ENCODE assay signal across 8 cellular contexts in the genomic region with DNA sequence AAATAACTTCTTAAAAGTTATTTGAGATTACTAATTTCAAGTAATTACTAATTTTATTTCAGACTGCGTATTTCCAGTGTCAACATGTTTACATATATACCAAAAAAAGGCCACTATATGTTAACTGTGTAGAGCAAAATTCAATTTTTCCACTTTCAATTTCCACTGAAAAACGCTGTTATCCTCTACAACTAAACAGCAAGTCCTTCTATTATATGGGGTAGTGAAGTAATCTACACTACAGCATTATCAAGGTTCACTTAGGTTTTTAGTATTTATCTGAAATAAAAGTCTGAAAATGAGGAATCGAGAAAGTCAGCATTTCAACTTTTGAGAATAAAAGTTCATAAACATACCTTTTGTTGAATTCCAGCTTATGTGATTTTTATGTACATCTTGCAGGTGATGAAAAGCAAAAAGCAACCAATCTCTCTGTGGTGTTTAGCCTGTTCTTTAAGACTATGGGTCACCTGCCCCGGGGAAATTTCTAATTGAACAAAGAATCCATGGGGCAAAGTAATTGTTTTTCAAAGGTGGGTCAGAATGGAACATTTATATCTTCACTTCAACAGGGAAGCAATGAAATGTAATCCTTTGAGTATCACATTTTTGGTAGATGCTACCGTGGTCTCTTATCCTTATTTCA. TPM values are rescaled to one million over a fixed set of nuclear protein-coding genes. Genes with fewer than 3 reads are reported as not detected.
A peak's percentile ranks its signal among the peaks of the same experiment; 100 is the strongest.
DNase-seq lines count a peak whose midpoint lies in the region; ATAC-seq and TF ChIP-seq lines count a peak whose summit lies in the region.

No MANE protein-coding gene starts in this region.

- H3K27me3 ChIP-seq in DND-41 (ENCODE audit: insufficient read depth, low read length, poor library complexity) (no peaks in the 10 kb centered on the region), endocrine pancreas (ENCODE audit: control insufficient read depth, insufficient read depth, low read length) (no peaks in the 10 kb centered on the region)

- no peak for DNase-seq in DND-41
- DNase-seq in NCI-H748 (lab: John Stamatoyannopoulos, UW; ENCODE audit: unreplicated experiment) = peak; percentile 12
- DNase-seq in osteocyte (ENCODE audit: extremely low spot score, unreplicated experiment) = no peak
- DNase-seq in NK-92 treated with Interleukin-12 subunit alpha and Interleukin-12 subunit beta, amount 100 ng/mL, for 24 hours (lab: John Stamatoyannopoulos, UW) = no peak
- DNase-seq in NCI-H226 = no peak
- no peak for DNase-seq in UCSD-AML1 (lab: John Stamatoyannopoulos, UW; ENCODE audit: unreplicated experiment)

- H3K36me3 ChIP-seq in DND-41 (ENCODE audit: insufficient read depth, low read length) = peaks cover 70% of the 10 kb centered on the region
- H3K36me3 ChIP-seq in endocrine pancreas (ENCODE audit: control insufficient read depth, insufficient read depth, low read length) = peaks cover 7% of the 10 kb centered on the region

- peaks cover 47% of the 10 kb centered on the region for H3K36me3 Mint-ChIP-seq in osteocyte (ENCODE audit: unreplicated experiment)

- no peaks in the 10 kb centered on the region for H3K9me3 Mint-ChIP-seq in osteocyte (ENCODE audit: unreplicated experiment)

- H4K20me1 ChIP-seq in DND-41 (ENCODE audit: insufficient read depth, low read length) = peaks cover 80% of the 10 kb centered on the region

- H3K27me3 Mint-ChIP-seq in osteocyte (ENCODE audit: unreplicated experiment) = no peaks in the 10 kb centered on the region

- H3K4me1 ChIP-seq in DND-41 (ENCODE audit: insufficient read depth, low read length) (peaks cover 71% of the 10 kb centered on the region), endocrine pancreas (ENCODE audit: control insufficient read depth, insufficient read depth, low read length) (peaks cover 9% of the 10 kb centered on the region)

- peak overlapping the region; percentile 92 for H3K27ac ChIP-seq in DND-41 (ENCODE audit: low read length)

- peak overlapping the region; percentile 64 for H3K27ac Mint-ChIP-seq in osteocyte (ENCODE audit: unreplicated experiment)

- H3K9ac ChIP-seq in DND-41 (ENCODE audit: low read depth, low read length) = peak overlapping the region; percentile 97
- peak overlapping the region; percentile 73 for H3K9ac ChIP-seq in endocrine pancreas (ENCODE audit: control insufficient read depth, insufficient read depth, low read length)

- H3K4me1 Mint-ChIP-seq in osteocyte (ENCODE audit: unreplicated experiment) = peaks cover 73% of the 10 kb centered on the region

- H3K4me3 ChIP-seq in DND-41 (ENCODE audit: low read depth in 1 of 2, low read length in 2 of 2) (peak overlapping the region; percentile 66 to 84), endocrine pancreas (ENCODE audit: control insufficient read depth, insufficient read depth, low read length) (peak overlapping the region; percentile 100)

- no peak overlapping the region for H2AFZ ChIP-seq in DND-41 (ENCODE audit: low read depth, low read length)

- H3K9me3 ChIP-seq in DND-41 (ENCODE audit: insufficient read depth, low read length, severe bottlenecking) = no peaks in the 10 kb centered on the region
- H3K9me3 ChIP-seq in endocrine pancreas (ENCODE audit: control insufficient read depth, low read length) = no peaks in the 10 kb centered on the region

- H3K4me2 ChIP-seq in DND-41 (ENCODE audit: insufficient read depth, low read length) = peak overlapping the region; percentile 63

- ATAC-seq in DND-41 (ENCODE audit: insufficient read depth, low read depth) = no peak
- ATAC-seq in GM18861 (IDR thresholded peaks at IDR 0.05; ENCODE audit: unreplicated experiment) = no peak

- H3K79me2 ChIP-seq in DND-41 (ENCODE audit: insufficient read depth, low read length) = peaks cover 95% of the 10 kb centered on the region

- TF ChIP-seq CTCF in DND-41 (IDR thresholded peaks at IDR 0.05; ENCODE audit: borderline replicate concordance, extremely low read depth, low read length, poor library complexity, severe bottlenecking) = no peak
- no peak for TF ChIP-seq CTCF in osteocyte (IDR thresholded peaks at IDR 0.05)

- H3K4me3 Mint-ChIP-seq in osteocyte (ENCODE audit: unreplicated experiment) = peak overlapping the region; percentile 99

RNA-seq across cellular contexts. Expression of gene BTG1, which starts 3.3 kb away (rescaled TPM):
- total RNA-seq in osteocyte = 107 and 121 TPM in 2 replicates
